In genomic region chr15:52559022-52559421, GRCh38 we compare ENCODE assay signal across 12 cellular contexts. TPM values are rescaled to one million over a fixed set of nuclear protein-coding genes. Genes with fewer than 3 reads are reported as not detected.
A peak's percentile ranks its signal among the peaks of the same experiment; 100 is the strongest.
DNase-seq lines count a peak whose midpoint lies in the region; ATAC-seq and TF ChIP-seq lines count a peak whose summit lies in the region.
"Had no signal": no experiment of that assay in that cellular context is flagged by ENCODE, and none has a peak within 500 bp of the region (broad histone marks: within the 10 kb centered on the region; RNA-seq: fewer than 3 reads in every experiment).

No MANE protein-coding gene starts in this region.

- peak overlapping the region; percentile 68 to 86 (median 76) for H3K27ac ChIP-seq in gastrocnemius medialis
- H3K27ac ChIP-seq in gastroesophageal sphincter: no peak overlapping the region
- H3K27ac ChIP-seq: VCaP had no signal

- H3K27ac Mint-ChIP-seq in activated CD4-positive, alpha-beta T cell treated with anti-CD3 and anti-CD28 coated beads, Interleukin-2, amount 10 ng/mL, durations not matched to agents 7 days and 5 days: peak overlapping the region; percentile 60
- H3K27ac Mint-ChIP-seq in activated naive CD4-positive, alpha-beta T cell treated with anti-CD3 and anti-CD28 coated beads, Interleukin-2, amount 50 U/mL, for 72 hours: peak overlapping the region; percentile 88 to 99

- no peaks in the 10 kb centered on the region for H3K9me3 Mint-ChIP-seq in activated CD4-positive, alpha-beta T cell treated with anti-CD3 and anti-CD28 coated beads, Interleukin-2, amount 10 ng/mL, durations not matched to agents 7 days and 5 days
- H3K9me3 Mint-ChIP-seq in activated naive CD4-positive, alpha-beta T cell treated with anti-CD3 and anti-CD28 coated beads, Interleukin-2, amount 50 U/mL, for 72 hours: no peaks in the 10 kb centered on the region

- H3K4me1 ChIP-seq in gastrocnemius medialis (peaks cover 85 to 89% of the 10 kb centered on the region in 2 donors), gastroesophageal sphincter (peaks cover 14 to 90% (median 18%) of the 10 kb centered on the region in 3 donors)

- peak overlapping the region; percentile 7 for H3K4me3 Mint-ChIP-seq in activated CD4-positive, alpha-beta T cell treated with anti-CD3 and anti-CD28 coated beads, Interleukin-2, amount 10 ng/mL, durations not matched to agents 7 days and 5 days

- H3K4me1 Mint-ChIP-seq in activated CD4-positive, alpha-beta T cell treated with anti-CD3 and anti-CD28 coated beads, Interleukin-2, amount 10 ng/mL, durations not matched to agents 7 days and 5 days: peaks cover 70% of the 10 kb centered on the region

- POLR2A ChIA-PET in activated CD4-positive, alpha-beta T cell treated with anti-CD3 and anti-CD28 coated beads, Interleukin-2, amount 10 ng/mL, durations not matched to agents 7 days and 5 days (lab: Charles Lee): no interaction called here

- no peak overlapping the region for H3K4me3 ChIP-seq in gastrocnemius medialis
- no peak overlapping the region for H3K4me3 ChIP-seq in gastroesophageal sphincter

- H3K9me3 ChIP-seq in gastrocnemius medialis (no peaks in the 10 kb centered on the region), gastroesophageal sphincter (no peaks in the 10 kb centered on the region)

- H3K36me3 Mint-ChIP-seq in activated CD4-positive, alpha-beta T cell treated with anti-CD3 and anti-CD28 coated beads, Interleukin-2, amount 10 ng/mL, durations not matched to agents 7 days and 5 days (ENCODE audit: low read depth): peaks cover 41% of the 10 kb centered on the region
- peaks cover 8 to 9% of the 10 kb centered on the region in 2 donors for H3K36me3 Mint-ChIP-seq in activated naive CD4-positive, alpha-beta T cell treated with anti-CD3 and anti-CD28 coated beads, Interleukin-2, amount 50 U/mL, for 72 hours

- TF ChIP-seq EP300 in gastroesophageal sphincter (IDR thresholded peaks at IDR 0.05): no peak

- H3K27me3 Mint-ChIP-seq in activated CD4-positive, alpha-beta T cell treated with anti-CD3 and anti-CD28 coated beads, Interleukin-2, amount 10 ng/mL, durations not matched to agents 7 days and 5 days: no peaks in the 10 kb centered on the region

- TF ChIP-seq CTCF in gastrocnemius medialis (IDR thresholded peaks at IDR 0.05 in 4 of 5, conservative IDR thresholded peaks at IDR 0.05 in 1 of 5): no peak
- TF ChIP-seq CTCF in gastroesophageal sphincter (IDR thresholded peaks at IDR 0.05): no peak

- H3K27me3 ChIP-seq in gastrocnemius medialis (no peaks in the 10 kb centered on the region), gastroesophageal sphincter (no peaks in the 10 kb centered on the region)

- ATAC-seq in HG02885 (IDR thresholded peaks at IDR 0.05; ENCODE audit: poor library complexity, unreplicated experiment) (peak; percentile 22), gastrocnemius medialis (no peak), gastroesophageal sphincter (no peak), HG03139 (IDR thresholded peaks at IDR 0.05; ENCODE audit: unreplicated experiment) (no peak)
- peak; percentile 14 to 31 for ATAC-seq in activated naive CD4-positive, alpha-beta T cell treated with anti-CD3 and anti-CD28 coated beads, Interleukin-2, amount 50 U/mL, for 72 hours

- intact Hi-C loops in gastrocnemius medialis (cut with DNase I; ENCODE audit: low total_unique reads): loop anchor here (10.0 kb wide), 1 partner anchor 176 kb away; no protein-coding TSS in a partner anchor

- no peak for DNase-seq in activated CD4-positive, alpha-beta T cell treated with anti-CD3 and anti-CD28 coated beads, Interleukin-2, amount 10 ng/mL, durations not matched to agents 7 days and 5 days
- no peak for DNase-seq in activated CD4-positive, alpha-beta T cell treated with anti-CD3 and anti-CD28 coated beads for 4 hours
- no peak for DNase-seq in activated naive CD4-positive, alpha-beta T cell treated with anti-CD3 and anti-CD28 coated beads, Interleukin-2, amount 50 U/mL, for 72 hours (ENCODE audit: low spot score in 2 of 2)
- no peak for DNase-seq in gastrocnemius medialis
- no peak for DNase-seq in hepatic stellate cell (ENCODE audit: low spot score)
- DNase-seq: amniotic stem cell, KBM-7, NCI-H2081 had no signal

- peaks cover 0 to 24% of the 10 kb centered on the region in 2 donors for H3K36me3 ChIP-seq in gastrocnemius medialis
- peaks cover 0 to 9% of the 10 kb centered on the region in 2 donors for H3K36me3 ChIP-seq in gastroesophageal sphincter

- CTCF ChIA-PET in activated CD4-positive, alpha-beta T cell treated with anti-CD3 and anti-CD28 coated beads, Interleukin-2, amount 10 ng/mL, durations not matched to agents 7 days and 5 days (lab: Charles Lee): interaction anchor here (0.6 to 2.4 kb wide), 7 partner anchors 10 to 264 kb away, joined by 3 to 6 read pairs (median 4); partner anchors contain the start of gene MYO5C

- 73 to 90% methylated on average over 5 to 6 of the region's 6 CpGs for WGBS in gastroesophageal sphincter (ENCODE audit: low coverage in 1 of 2), 2 donors

- in situ Hi-C loops in gastrocnemius medialis (cut with MboI; ENCODE audit: low sequenced_read_pairs in 4 of 4): loop anchor here in 1 of 4 donors (25.0 kb wide), 1 partner anchor 103 kb away; no protein-coding TSS in a partner anchor

- TF ChIP-seq POLR2A in gastrocnemius medialis (IDR thresholded peaks at IDR 0.05): no peak
- TF ChIP-seq POLR2A in gastroesophageal sphincter (IDR thresholded peaks at IDR 0.05): no peak

RNA-seq across cellular contexts. Expression of gene ARPP19, which starts 9.8 kb away (rescaled TPM):
- total RNA-seq in activated CD4-positive, alpha-beta T cell treated with anti-CD3 and anti-CD28 coated beads, Interleukin-2, amount 10 ng/mL, durations not matched to agents 7 days and 5 days: 100 to 1,000 TPM; 178 to 193 TPM
- total RNA-seq in activated naive CD4-positive, alpha-beta T cell treated with anti-CD3 and anti-CD28 coated beads, Interleukin-2, amount 50 U/mL, for 72 hours: 100 to 1,000 TPM; 103 to 118 TPM
- 100 to 1,000 TPM; 153 to 428 (median 207) TPM for total RNA-seq in gastrocnemius medialis
- total RNA-seq in gastroesophageal sphincter: 100 to 1,000 TPM; 172 to 226 (median 193) TPM

RNA-seq across cellular contexts. Expression of gene MYO5A, which starts 30.3 kb away (rescaled TPM):
- total RNA-seq in activated CD4-positive, alpha-beta T cell treated with anti-CD3 and anti-CD28 coated beads, Interleukin-2, amount 10 ng/mL, durations not matched to agents 7 days and 5 days: 10 to 100 TPM; 34.0 to 34.5 TPM
- 10 to 100 TPM; 14.0 to 19.5 TPM for total RNA-seq in activated naive CD4-positive, alpha-beta T cell treated with anti-CD3 and anti-CD28 coated beads, Interleukin-2, amount 50 U/mL, for 72 hours
- total RNA-seq in gastrocnemius medialis: 10 to 100 TPM in 2 of 4 donors, 1 to 10 TPM in 2; 5.8 to 51.2 (median 10.2) TPM
- 10 to 100 TPM; 24.3 to 41.9 (median 31.2) TPM for total RNA-seq in gastroesophageal sphincter

Comparison
In these comparisons a context has a peak if more than half of its experiments do, and no peak if none do; other contexts are left out.
1. ATAC-seq: peak in HG02885 (single experiment) and activated naive CD4-positive, alpha-beta T cell treated with anti-CD3 and anti-CD28 coated beads, Interleukin-2, amount 50 U/mL, for 72 hours (2 of 2); none in gastrocnemius medialis (0 of 2), gastroesophageal sphincter (single experiment) and HG03139 (single experiment).
2. H3K27ac ChIP-seq: peak in gastrocnemius medialis (4 of 4); none in gastroesophageal sphincter (0 of 4).